ENCODE assay signal across 8 cellular contexts in genomic region chr1:24526940-24527542, GRCh38. TPM values are rescaled to one million over a fixed set of nuclear protein-coding genes. Genes with fewer than 3 reads are reported as not detected.
DNase-seq lines count a peak whose midpoint lies in the region; ATAC-seq and TF ChIP-seq lines count a peak whose summit lies in the region.

No MANE protein-coding gene starts in this region.

- no peak overlapping the region for H2AK5ac ChIP-seq in mesenchymal stem cell (ENCODE audit: low read length, severe bottlenecking)

- no peak overlapping the region for H3K23ac ChIP-seq in mesenchymal stem cell (ENCODE audit: low read length in 2 of 2)

- CTCF ChIA-PET in Panc1 (lab: Charles Lee) = interaction anchor here (0.7 to 1.0 kb wide), 4 partner anchors 12 to 112 kb away, joined by 3 to 5 read pairs (median 4); partner anchors contain the start of gene NIPAL3

- POLR2A ChIA-PET in Panc1 (lab: Charles Lee) = no interaction called here

- no peak overlapping the region for H3K14ac ChIP-seq in mesenchymal stem cell (ENCODE audit: low read length in 2 of 2)

- H2BK12ac ChIP-seq in mesenchymal stem cell (ENCODE audit: low read length in 2 of 2) = no peak overlapping the region

- peak; percentile 80; the same call in 1 of the 2 replicates for ATAC-seq in Panc1
- ATAC-seq in HG03175 (IDR thresholded peaks at IDR 0.05; ENCODE audit: unreplicated experiment) = no peak

- BruUV-seq in Panc1 (replicated peaks; lab: Mats Ljungman, UMichigan) = no TSS peak

- no peak overlapping the region for H3K18ac ChIP-seq in mesenchymal stem cell (ENCODE audit: low read depth in 1 of 2, low read length in 2 of 2)

- no peak overlapping the region for H2BK5ac ChIP-seq in mesenchymal stem cell (ENCODE audit: low read depth, low read length, poor library complexity, severe bottlenecking)

- no peak overlapping the region for H3K4ac ChIP-seq in mesenchymal stem cell (ENCODE audit: low read depth in 1 of 2, low read length in 2 of 2)

- H3K36me3 ChIP-seq in Panc1 (ENCODE audit: control insufficient read depth, insufficient read depth, low read length) (no peaks in the 10 kb centered on the region), mesenchymal stem cell (ENCODE audit: control insufficient read depth in 1 of 2, insufficient read depth in 2 of 2, low read depth in 1 of 2, low read length in 2 of 2) (no peaks in the 10 kb centered on the region)

- WGBS in mesenchymal stem cell = 97% methylated on average over 8 of the region's 8 CpGs

- no peak overlapping the region for H3K9ac ChIP-seq in mesenchymal stem cell (ENCODE audit: low read length)

- DNase-seq in activated effector memory CD4-positive, alpha-beta T cell treated with anti-CD3 and anti-CD28 coated beads, Interleukin-2, amount 50 U/mL, for 16 hours = peak; percentile 78
- no peak for DNase-seq in activated effector memory CD4-positive, alpha-beta T cell treated with Interleukin-2 at 50 U/mL for 16 hours
- no peak for DNase-seq in Panc1 (ENCODE audit: low read depth, low spot score)
- DNase-seq in astrocyte of the spinal cord (ENCODE audit: low read depth, low spot score) = peak; percentile 7
- DNase-seq in mesenchymal stem cell = peak; percentile 26
- DNase-seq in ecto neural progenitor cell (ENCODE audit: low spot score) = no peak
- no peak for DNase-seq in NCI-H2196 (lab: John Stamatoyannopoulos, UW; ENCODE audit: unreplicated experiment)

- H2AFZ ChIP-seq in mesenchymal stem cell (ENCODE audit: low read depth, low read length) = no peak overlapping the region

- no peak overlapping the region for H3K27ac ChIP-seq in Panc1 (ENCODE audit: low read length)
- H3K27ac ChIP-seq in mesenchymal stem cell (ENCODE audit: low read length, poor library complexity, severe bottlenecking) = no peak overlapping the region

- intact Hi-C loops in Panc1 (cut with micrococcal nuclease; ENCODE audit: unreplicated experiment) = no loop called here

- H3K79me1 ChIP-seq in mesenchymal stem cell (replicated peaks; ENCODE audit: low read length, poor library complexity, severe bottlenecking) = no peaks in the 10 kb centered on the region

- H3K4me2 ChIP-seq in mesenchymal stem cell (ENCODE audit: low read length, poor library complexity, severe bottlenecking) = no peak overlapping the region

- H2BK120ac ChIP-seq in mesenchymal stem cell (ENCODE audit: low read depth, low read length) = no peak overlapping the region

- no peak overlapping the region for H4K91ac ChIP-seq in mesenchymal stem cell (ENCODE audit: low read length)

- no peak overlapping the region for H2BK15ac ChIP-seq in mesenchymal stem cell (ENCODE audit: low read depth, poor library complexity, severe bottlenecking)

- TF ChIP-seq CTCF in Panc1 (IDR thresholded peaks at IDR 0.05) (peak; percentile 83), astrocyte of the spinal cord (IDR thresholded peaks at IDR 0.05; ENCODE audit: low read depth, low read length) (peak; percentile 62)

- no peak overlapping the region for H4K8ac ChIP-seq in mesenchymal stem cell (ENCODE audit: low read length)

- H3K4me3 ChIP-seq in Panc1 (ENCODE audit: low read depth in 2 of 2, low read length in 2 of 2) = no peak overlapping the region
- no peak overlapping the region for H3K4me3 ChIP-seq in astrocyte of the spinal cord (ENCODE audit: low read depth, low read length)
- no peak overlapping the region for H3K4me3 ChIP-seq in mesenchymal stem cell (ENCODE audit: insufficient read depth in 1 of 2, low read depth in 1 of 2, low read length in 2 of 2)

- in situ Hi-C loops in Panc1 (cut with HindIII; ENCODE audit: low pct_unique_long_range_greater_than_20kb, low sequenced_read_pairs) = no loop called here
- in situ Hi-C loops in astrocyte of the spinal cord (cut with HindIII; ENCODE audit: low sequenced_read_pairs) = no loop called here

- H3K27me3 ChIP-seq in Panc1 (ENCODE audit: control insufficient read depth, insufficient read depth, low read length) (no peaks in the 10 kb centered on the region), mesenchymal stem cell (ENCODE audit: control insufficient read depth in 1 of 2, insufficient read depth in 1 of 2, low read length in 2 of 2) (no peaks in the 10 kb centered on the region)

- no peaks in the 10 kb centered on the region for H3K4me1 ChIP-seq in Panc1 (ENCODE audit: control insufficient read depth, insufficient read depth, low read length)
- H3K4me1 ChIP-seq in mesenchymal stem cell (ENCODE audit: control insufficient read depth, insufficient read depth, low read depth, low read length) = no peaks in the 10 kb centered on the region

- H3K9me3 ChIP-seq in Panc1 (ENCODE audit: control insufficient read depth, insufficient read depth, low read depth, low read length) (no peaks in the 10 kb centered on the region), mesenchymal stem cell (ENCODE audit: control insufficient read depth, low read length) (no peaks in the 10 kb centered on the region)

RNA-seq across cellular contexts. Expression of gene RCAN3, which starts 24.4 kb away (rescaled TPM):
- total RNA-seq in Panc1 (2021; ENCODE audit: unreplicated experiment) = 17.5 TPM
- polyA plus RNA-seq in Panc1 (2012; ENCODE audit: insufficient read length) = 10.9 TPM
- polyA plus RNA-seq in mesenchymal stem cell (2013, experiment 1 of 2) = 16.3 TPM
- polyA plus RNA-seq in mesenchymal stem cell (2013, experiment 2 of 2) = 16.9 TPM

RNA-seq across cellular contexts. Expression of gene NCMAP, which starts 28.8 kb away (rescaled TPM):
- 0.33 TPM for total RNA-seq in Panc1 (2021; ENCODE audit: unreplicated experiment)
- polyA plus RNA-seq in Panc1 (2012; ENCODE audit: insufficient read length) = 0.25 TPM
- polyA plus RNA-seq in mesenchymal stem cell (2013, experiment 1 of 2) = 0.03 TPM
- 0.01 TPM for polyA plus RNA-seq in mesenchymal stem cell (2013, experiment 2 of 2)

Comparison
In these comparisons a context has a peak if more than half of its experiments do, and no peak if none do; other contexts are left out.
1. DNase-seq: peak in activated effector memory CD4-positive, alpha-beta T cell treated with anti-CD3 and anti-CD28 coated beads, Interleukin-2, amount 50 U/mL, for 16 hours (single experiment), astrocyte of the spinal cord (single experiment) and mesenchymal stem cell (single experiment); none in activated effector memory CD4-positive, alpha-beta T cell treated with Interleukin-2 at 50 U/mL for 16 hours (single experiment), Panc1 (single experiment), ecto neural progenitor cell (single experiment) and NCI-H2196 (single experiment).